ENCODE assay signal across 9 cellular contexts in the genomic region with DNA sequence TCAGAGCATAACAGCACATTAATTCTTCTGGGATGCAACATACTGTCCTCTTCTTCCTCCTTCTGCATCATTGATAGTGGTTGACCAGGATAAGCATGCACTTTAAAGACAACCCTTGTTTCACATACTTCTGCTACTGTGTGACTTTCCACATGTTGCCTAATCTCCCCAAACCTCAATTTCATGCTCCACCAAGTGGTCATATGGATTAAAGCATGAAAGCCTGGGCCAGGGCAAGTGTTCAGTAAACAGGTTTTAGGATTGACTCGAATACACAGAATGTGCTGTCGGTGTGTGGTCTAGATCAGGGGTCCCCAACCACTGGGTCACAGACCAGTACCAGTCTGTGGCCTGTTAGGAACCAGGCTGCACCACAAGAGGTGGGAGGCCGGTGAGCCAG. TPM values are rescaled to one million over a fixed set of nuclear protein-coding genes. Genes with fewer than 3 reads are reported as not detected.
DNase-seq lines count a peak whose midpoint lies in the region; ATAC-seq and TF ChIP-seq lines count a peak whose summit lies in the region.
"Had no signal": no experiment of that assay in that cellular context is flagged by ENCODE, and none has a peak within 500 bp of the region (broad histone marks: within the 10 kb centered on the region; RNA-seq: fewer than 3 reads in every experiment).

No MANE protein-coding gene starts in this region.

- no peaks in the 10 kb centered on the region for H3K9me3 Mint-ChIP-seq in brain

- peaks cover 39% of the 10 kb centered on the region for H3K4me1 Mint-ChIP-seq in brain

- no peaks in the 10 kb centered on the region for H3K36me3 Mint-ChIP-seq in brain

- peak overlapping the region in 3 of 5 experiments; percentile 11 to 23 (median 17) for H3K27ac Mint-ChIP-seq in brain

- ATAC-seq in left lung = peak; percentile 73
- no peak for ATAC-seq in HG02885 (IDR thresholded peaks at IDR 0.05; ENCODE audit: poor library complexity, unreplicated experiment)
- no peak for ATAC-seq in GM18861 (IDR thresholded peaks at IDR 0.05; ENCODE audit: unreplicated experiment)
- no peak for ATAC-seq in GM18502 (IDR thresholded peaks at IDR 0.05; ENCODE audit: poor library complexity, unreplicated experiment)
- ATAC-seq in HG03521 (IDR thresholded peaks at IDR 0.05; ENCODE audit: unreplicated experiment) = no peak

- no peak overlapping the region for H3K4me3 Mint-ChIP-seq in brain

- intact Hi-C loops in left lung (cut with DNase I) = loop anchor here in 1 of 2 donors (5.0 kb wide), 1 partner anchor 335 kb away; no protein-coding TSS in a partner anchor

- H3K27ac ChIP-seq in left lung = no peak overlapping the region
- H3K27ac ChIP-seq: neutrophil had no signal

- DNase-seq in NCI-H1436 (lab: John Stamatoyannopoulos, UW) (peak; percentile 37), left lung (no peak)

- no peaks in the 10 kb centered on the region for H3K27me3 ChIP-seq in left lung
- H3K27me3 ChIP-seq: neutrophil had no signal

- H3K4me1 ChIP-seq in left lung = peaks cover 0 to 8% of the 10 kb centered on the region in 2 donors

- no peaks in the 10 kb centered on the region for H3K9me3 ChIP-seq in left lung
- H3K9me3 ChIP-seq: neutrophil had no signal

- H3K27me3 Mint-ChIP-seq in brain = no peaks in the 10 kb centered on the region

- no peaks in the 10 kb centered on the region for H3K36me3 ChIP-seq in left lung
- H3K36me3 ChIP-seq: neutrophil had no signal

- TF ChIP-seq CTCF in GM12873 (IDR thresholded peaks at IDR 0.05; ENCODE audit: insufficient read depth, low read depth, low read length, missing control alignments) (peak; percentile 48), brain (conservative IDR thresholded peaks at IDR 0.05) (peak; percentile 68 to 69), left lung (IDR thresholded peaks at IDR 0.05) (peak in 1 of 2 donors; percentile 44)

- no peak overlapping the region for H3K4me3 ChIP-seq in left lung

RNA-seq across cellular contexts. Expression of gene BFSP2, which starts 22.5 kb away (rescaled TPM):
- 1.0 TPM for polyA plus RNA-seq in brain (ENCODE audit: insufficient read depth, low read depth, low replicate concordance)
- total RNA-seq in left lung = not detected
